Comparison of ENCODE assay signal across 13 cellular contexts in the genomic region with DNA sequence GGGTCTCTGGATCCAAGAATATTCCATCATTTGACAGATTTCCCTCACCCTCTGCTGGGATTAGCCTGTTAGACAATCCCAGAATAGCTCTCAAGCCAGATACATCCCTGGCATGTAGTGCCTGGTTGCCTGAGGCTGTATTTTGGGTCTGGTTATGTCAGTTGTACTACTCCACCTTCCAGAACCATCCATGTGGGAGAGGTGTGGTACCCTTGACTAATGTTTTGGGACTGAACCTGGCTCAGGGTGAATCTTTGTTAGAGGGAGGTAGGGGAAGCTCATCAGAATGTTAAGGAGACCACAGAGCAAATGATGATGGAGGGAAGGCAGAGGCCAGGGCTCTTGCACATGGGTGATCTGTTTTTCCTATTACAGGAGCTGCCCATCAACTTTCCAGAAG. TPM values are rescaled to one million over a fixed set of nuclear protein-coding genes. Genes with fewer than 3 reads are reported as not detected.
DNase-seq lines count a peak whose midpoint lies in the region; ATAC-seq and TF ChIP-seq lines count a peak whose summit lies in the region.
"Had no signal": no experiment of that assay in that cellular context is flagged by ENCODE, and none has a peak within 500 bp of the region (broad histone marks: within the 10 kb centered on the region; RNA-seq: fewer than 3 reads in every experiment).

No MANE protein-coding gene starts in this region.

- ATAC-seq in right lobe of liver (no peak), GM21447 (IDR thresholded peaks at IDR 0.05; ENCODE audit: unreplicated experiment) (no peak), HG03520 (IDR thresholded peaks at IDR 0.05; ENCODE audit: unreplicated experiment) (no peak)
- ATAC-seq: activated CD8-positive, alpha-beta memory T cell treated with anti-CD3 and anti-CD28 coated beads, Interleukin-2, amount 10 ng/mL, durations not matched to agents 7 days and 5 days had no signal

- peak overlapping the region; percentile 89 for H3K27ac ChIP-seq in angular gyrus (ENCODE audit: low read depth, low read length)
- peak overlapping the region in 2 of 3 donors; percentile 35 to 84 for H3K27ac ChIP-seq in right lobe of liver
- peak overlapping the region in 5 of 8 donors; percentile 43 to 71 (median 62) for H3K27ac ChIP-seq in spleen

- H3K4me1 ChIP-seq in right lobe of liver (peaks cover 0 to 57% (median 9%) of the 10 kb centered on the region in 4 donors), spleen (peaks cover 5 to 32% (median 14%) of the 10 kb centered on the region in 6 donors)

- no peak overlapping the region for H3K4me3 ChIP-seq in right lobe of liver
- no peak overlapping the region for H3K4me3 ChIP-seq in spleen

- H3K27me3 ChIP-seq in right lobe of liver (no peaks in the 10 kb centered on the region), spleen (replicated peaks in 1 of 7) (peaks cover 0 to 3% (median 0%) of the 10 kb centered on the region in 7 donors)

- H3K36me3 ChIP-seq in right lobe of liver (no peaks in the 10 kb centered on the region), spleen (no peaks in the 10 kb centered on the region)

- TF ChIP-seq POLR2A in right lobe of liver (IDR thresholded peaks at IDR 0.05) (no peak), spleen (IDR thresholded peaks at IDR 0.05) (no peak)

- no peak for TF ChIP-seq CTCF in right lobe of liver (IDR thresholded peaks at IDR 0.05)
- TF ChIP-seq CTCF in spleen (IDR thresholded peaks at IDR 0.05 in 8 of 11, conservative IDR thresholded peaks at IDR 0.05 in 3 of 11) = no peak

- in situ Hi-C loops in G401 (cut with HindIII; ENCODE audit: low sequenced_read_pairs) = no loop called here

- H3K9me3 ChIP-seq in right lobe of liver (no peaks in the 10 kb centered on the region), spleen (no peaks in the 10 kb centered on the region)

- peak; percentile 25 for DNase-seq in G401 (ENCODE audit: low spot score)
- DNase-seq in right lobe of liver = no peak
- no peak for DNase-seq in spleen
- no peak for DNase-seq in mesenteric fat pad (ENCODE audit: low spot score)
- DNase-seq in NCI-H2107 treated with DMSO at 0.1 percent for 48 hours (lab: John Stamatoyannopoulos, UW; ENCODE audit: unreplicated experiment) = no peak
- DNase-seq: activated CD8-positive, alpha-beta memory T cell treated with anti-CD3 and anti-CD28 coated beads, Interleukin-2, amount 10 ng/mL, durations not matched to agents 7 days and 5 days; CD4-positive, CD25-positive, alpha-beta regulatory T cell; NCI-H187 treated with DMSO at 0.1 percent for 48 hours; stimulated activated CD4-positive, alpha-beta T cell treated with anti-CD3 and anti-CD28 coated beads, Interleukin-2, amount 100 ng/mL, for 48 hours; T-helper 9 cell had no signal

- intact Hi-C loops in right lobe of liver (cut with DNase I) = no loop called here
- intact Hi-C loops in spleen (cut with DNase I; ENCODE audit: low total_unique reads) = no loop called here

RNA-seq across cellular contexts. Expression of a gene that starts 5.2 kb away (rescaled TPM):
- total RNA-seq in G401 (2014; rRNA removed; shearing (Covaris generic)) = 11.8 and 26.1 TPM in 2 replicates
- total RNA-seq in right lobe of liver = 10 to 100 TPM in 4 of 6 experiments, 1 to 10 TPM in 2; 6.4 to 12.6 (median 10.3) TPM
- total RNA-seq in spleen = 1 to 10 TPM in 2 of 7 donors, under 1 TPM in 3, not detected in 2; 0.32 to 1.5 (median 0.44) TPM
- under 1 TPM; 0.52 to 0.86 (median 0.74) TPM for polyA plus RNA-seq in spleen
- total RNA-seq in mesenteric fat pad = 3.1 TPM
- total RNA-seq: activated CD8-positive, alpha-beta memory T cell treated with anti-CD3 and anti-CD28 coated beads, Interleukin-2, amount 10 ng/mL, durations not matched to agents 7 days and 5 days; CD4-positive, CD25-positive, alpha-beta regulatory T cell had no signal

RNA-seq across cellular contexts. Expression of a gene that starts 11.4 kb away (rescaled TPM):
- 11.7 and 30.6 TPM in 2 replicates for total RNA-seq in G401 (2014; rRNA removed; shearing (Covaris generic))
- total RNA-seq in right lobe of liver (under 1 TPM in 2 of 6 experiments, not detected in 4; 0.20 to 0.49 TPM), spleen (1 to 10 TPM in 3 of 7 donors, under 1 TPM in 2, not detected in 2; 0.60 to 1.9 (median 1.4) TPM), mesenteric fat pad (17.1 TPM)
- polyA plus RNA-seq in spleen = 1 to 10 TPM; 2.8 to 6.0 (median 3.4) TPM
- total RNA-seq: activated CD8-positive, alpha-beta memory T cell treated with anti-CD3 and anti-CD28 coated beads, Interleukin-2, amount 10 ng/mL, durations not matched to agents 7 days and 5 days; CD4-positive, CD25-positive, alpha-beta regulatory T cell had no signal
- polyA plus RNA-seq: CD4-positive, CD25-positive, alpha-beta regulatory T cell had no signal

RNA-seq across cellular contexts. Expression of a gene that starts 12.4 kb away (rescaled TPM):
- total RNA-seq in G401 (2014; rRNA removed; shearing (Covaris generic)) = 153 and 175 TPM in 2 replicates
- total RNA-seq in right lobe of liver (10 to 100 TPM in 2 of 6 experiments, 1 to 10 TPM in 4; 3.6 to 10.5 (median 6.7) TPM), spleen (10 to 100 TPM; 11.2 to 78.7 (median 51.2) TPM), mesenteric fat pad (2,279 TPM)
- 10 to 100 TPM; 26.1 to 63.3 (median 58.5) TPM for polyA plus RNA-seq in spleen
- total RNA-seq: activated CD8-positive, alpha-beta memory T cell treated with anti-CD3 and anti-CD28 coated beads, Interleukin-2, amount 10 ng/mL, durations not matched to agents 7 days and 5 days; CD4-positive, CD25-positive, alpha-beta regulatory T cell had no signal
- polyA plus RNA-seq: CD4-positive, CD25-positive, alpha-beta regulatory T cell had no signal

RNA-seq across cellular contexts. Expression of a gene that starts 13.2 kb away (rescaled TPM):
- total RNA-seq in G401 (2014; rRNA removed; shearing (Covaris generic)) = 64.4 and 67.8 TPM in 2 replicates
- total RNA-seq in right lobe of liver (10 to 100 TPM in 1 of 6 experiments, 1 to 10 TPM in 5; 4.5 to 10.4 (median 8.0) TPM), spleen (10 to 100 TPM in 2 of 7 donors, 1 to 10 TPM in 5; 1.7 to 14.4 (median 7.5) TPM), mesenteric fat pad (48.8 TPM)
- polyA plus RNA-seq in spleen = 1 to 10 TPM in 1 of 3 donors, under 1 TPM in 2; 0.78 to 1.2 (median 0.89) TPM

RNA-seq across cellular contexts. Expression of a gene that starts 44.6 kb away (rescaled TPM):
- 41.0 and 66.8 TPM in 2 replicates for total RNA-seq in G401 (2014; rRNA removed; shearing (Covaris generic))
- total RNA-seq in right lobe of liver (10 to 100 TPM; 10.6 to 22.9 (median 15.7) TPM), spleen (10 to 100 TPM in 6 of 7 donors, 1 to 10 TPM in 1; 9.4 to 15.3 (median 12.4) TPM), mesenteric fat pad (11.9 TPM)
- 10 to 100 TPM; 18.5 to 37.1 (median 29.4) TPM for polyA plus RNA-seq in spleen

Comparison
In these comparisons a context has a peak if more than half of its experiments do, and no peak if none do; other contexts are left out.
1. RNA of a gene that starts 12.4 kb away (total RNA-seq): 2,279 TPM in mesenteric fat pad (single experiment); 153 to 175 TPM in G401, 11.2 to 78.7 TPM in spleen and 3.6 to 10.5 TPM in right lobe of liver; every median in the first group is over 10 times any median in the second.
2. Peak in every context shown above with its lines, with median percentiles within 50 percentile points of each other: H3K27ac ChIP-seq.